In genomic region chr19:11380653-11381534, GRCh38 we compare ENCODE assay signal across 8 cellular contexts. TPM values are rescaled to one million over a fixed set of nuclear protein-coding genes. Genes with fewer than 3 reads are reported as not detected.
DNase-seq lines count a peak whose midpoint lies in the region; ATAC-seq, FAIRE-seq and TF ChIP-seq lines count a peak whose summit lies in the region.

No MANE protein-coding gene starts in this region.

- peak overlapping the region; percentile 92 for H3K27ac Mint-ChIP-seq in CD4-positive, alpha-beta T cell

- no peaks in the 10 kb centered on the region for H3K9me3 Mint-ChIP-seq in CD4-positive, alpha-beta T cell

- peaks cover 21% of the 10 kb centered on the region for H3K27me3 ChIP-seq in CD4-positive, alpha-beta T cell (ENCODE audit: control insufficient read depth, insufficient read depth, low read length)

- peaks cover 9% of the 10 kb centered on the region for H3K36me3 Mint-ChIP-seq in CD4-positive, alpha-beta T cell (ENCODE audit: low read depth)

- intact Hi-C loops in CD4-positive, alpha-beta T cell (cut with DNase I, micrococcal nuclease): loop anchor here (1.0 to 5.0 kb wide), 8 partner anchors 34 to 206 kb away; partner anchors contain the start of genes ODAD3 (in 2 of the 2), PRKCSH (in 2 of the 2), CCDC159 (in 1 of the 2) and TMEM205 (in 1 of the 2)

- peaks cover 25% of the 10 kb centered on the region for H3K27me3 Mint-ChIP-seq in CD4-positive, alpha-beta T cell

- ATAC-seq in CD4-positive, alpha-beta T cell (ENCODE audit: poor library complexity): peak; percentile 86
- ATAC-seq in GM19397 (IDR thresholded peaks at IDR 0.05; ENCODE audit: unreplicated experiment) (peak; percentile 82), HG03565 (IDR thresholded peaks at IDR 0.05; ENCODE audit: unreplicated experiment) (peak; percentile 62)

- H3K4me3 Mint-ChIP-seq in CD4-positive, alpha-beta T cell: peak overlapping the region; percentile 93

- POLR2A ChIA-PET in CD4-positive, alpha-beta T cell (lab: Charles Lee): interaction anchor here (0.6 to 2.1 kb wide), 17 partner anchors 10 to 1411 kb away, joined by 3 to 29 read pairs (median 4); partner anchors contain the start of genes CCDC159, DHPS, ECSIT and ELOF1

- FAIRE-seq in endometrium (lab: Jason Lieb, UNC): peak; percentile 59

- H3K9me3 ChIP-seq in CD4-positive, alpha-beta T cell (ENCODE audit: control insufficient read depth, low read length): no peaks in the 10 kb centered on the region

- peak; percentile 78 for TF ChIP-seq CTCF in CD4-positive, alpha-beta T cell (IDR thresholded peaks at IDR 0.05)

- H3K4me1 Mint-ChIP-seq in CD4-positive, alpha-beta T cell (ENCODE audit: low read depth): peaks cover 41% of the 10 kb centered on the region

- peak; percentile 95 to 98 (median 96) for DNase-seq in CD4-positive, alpha-beta T cell
- DNase-seq in NOMO-1 (lab: John Stamatoyannopoulos, UW; ENCODE audit: unreplicated experiment in 2 of 2) (peak; percentile 97 to 100), midbrain (lab: John Stamatoyannopoulos, UW) (peak; percentile 94)
- DNase-seq in activated CD8-positive, alpha-beta memory T cell treated with anti-CD3 and anti-CD28 coated beads, Interleukin-2, amount 50 U/mL, for 1 hour (ENCODE audit: extremely low read depth): peak; percentile 94
- DNase-seq in stimulated activated CD8-positive, alpha-beta memory T cell treated with anti-CD3 and anti-CD28 coated beads, Interleukin-15, amount 100 ng/mL, for 48 hours (ENCODE audit: low read depth in 2 of 2): peak; percentile 93 to 95

- CTCF ChIA-PET in CD4-positive, alpha-beta T cell (lab: Charles Lee): interaction anchor here (0.6 to 4.7 kb wide), 27 partner anchors 10 to 178 kb away, joined by 3 to 38 read pairs (median 5); partner anchors contain the start of genes CCDC159, ECSIT, ELAVL3 and ELOF1

- H3K27ac ChIP-seq in CD4-positive, alpha-beta T cell (ENCODE audit: low read depth, low read length): peak overlapping the region; percentile 88

RNA-seq across cellular contexts. Expression of gene EPOR, which starts 3.2 kb away (rescaled TPM):
- total RNA-seq in CD4-positive, alpha-beta T cell: 10 to 100 TPM; 10.9 to 11.3 TPM

RNA-seq across cellular contexts. Expression of gene SWSAP1, which starts 6.4 kb away (rescaled TPM):
- 1 to 10 TPM; 2.6 to 2.7 TPM for total RNA-seq in CD4-positive, alpha-beta T cell

RNA-seq across cellular contexts. Expression of gene PLPPR2, which starts 25.7 kb away (rescaled TPM):
- 1 to 10 TPM; 8.2 TPM for total RNA-seq in CD4-positive, alpha-beta T cell

RNA-seq across cellular contexts. Expression of gene CCDC159, which starts 34.6 kb away (rescaled TPM):
- 10 to 100 TPM; 35.5 to 42.4 TPM for total RNA-seq in CD4-positive, alpha-beta T cell

RNA-seq across cellular contexts. Expression of gene TMEM205, which starts 34.8 kb away (rescaled TPM):
- total RNA-seq in CD4-positive, alpha-beta T cell: 10 to 100 TPM in 1 of 2 experiments, 1 to 10 TPM in 1; 8.8 to 10.4 TPM

Comparison
In these comparisons a context has a peak if more than half of its experiments do, and no peak if none do; other contexts are left out.
1. Peak in every context shown above with its lines: DNase-seq, ATAC-seq and H3K27ac ChIP-seq.